ENCODE assay signal across 24 cellular contexts in genomic region chr11:12171921-12172320, GRCh38.
DNase-seq lines count a peak whose midpoint lies in the region; ATAC-seq and TF ChIP-seq lines count a peak whose summit lies in the region.
"Had no signal": no experiment of that assay in that cellular context is flagged by ENCODE, and none has a peak within 500 bp of the region (broad histone marks: within the 10 kb centered on the region; RNA-seq: fewer than 3 reads in every experiment).

No MANE protein-coding gene starts in this region.

- peaks cover 0 to 2% of the 10 kb centered on the region in 2 donors for H3K9me3 Mint-ChIP-seq in activated T-cell treated with anti-CD3 and anti-CD28 coated beads, Interleukin-2, amount 50 U/mL, for 72 hours
- H3K9me3 Mint-ChIP-seq: activated CD4-positive, alpha-beta memory T cell treated with anti-CD3 and anti-CD28 coated beads, Interleukin-2, amount 10 ng/mL, durations not matched to agents 7 days and 5 days had no signal

- H3K4me1 Mint-ChIP-seq in activated T-cell treated with anti-CD3 and anti-CD28 coated beads, Interleukin-2, amount 50 U/mL, for 72 hours (ENCODE audit: low read depth) = peaks cover 76% of the 10 kb centered on the region
- H3K4me1 Mint-ChIP-seq: IgD-negative memory B cell had no signal

- intact Hi-C loops in esophagus muscularis mucosa (cut with DNase I) = no loop called here
- intact Hi-C loops in upper lobe of right lung (cut with DNase I) = no loop called here

- ATAC-seq in activated T-cell treated with anti-CD3 and anti-CD28 coated beads, Interleukin-2, amount 50 U/mL, for 72 hours (replicated peaks in 1 of 2) = no peak
- no peak for ATAC-seq in upper lobe of right lung
- no peak for ATAC-seq in HG02642 (IDR thresholded peaks at IDR 0.05; ENCODE audit: poor library complexity, unreplicated experiment)
- ATAC-seq: activated naive CD4-positive, alpha-beta T cell treated with anti-CD3 and anti-CD28 coated beads, Interleukin-2, amount 50 U/mL, for 72 hours had no signal

- no peak for TF ChIP-seq EP300 in esophagus muscularis mucosa (IDR thresholded peaks at IDR 0.05)

- H3K27me3 ChIP-seq in SJSA1 (replicated peaks) (no peaks in the 10 kb centered on the region), esophagus muscularis mucosa (no peaks in the 10 kb centered on the region), upper lobe of right lung (no peaks in the 10 kb centered on the region)
- H3K27me3 ChIP-seq: BLaER1, heart right ventricle, upper lobe of left lung had no signal

- H3K27ac Mint-ChIP-seq in activated T-cell treated with anti-CD3 and anti-CD28 coated beads, Interleukin-2, amount 50 U/mL, for 72 hours = peak overlapping the region; percentile 31
- H3K27ac Mint-ChIP-seq: IgD-negative memory B cell had no signal

- TF ChIP-seq CTCF in esophagus muscularis mucosa (IDR thresholded peaks at IDR 0.05) (no peak), upper lobe of right lung (IDR thresholded peaks at IDR 0.05) (no peak)

- 96% methylated on average over 3 of the region's 3 CpGs for WGBS in esophagus muscularis mucosa

- H3K36me3 ChIP-seq in SJSA1 (peaks cover 6% of the 10 kb centered on the region), esophagus muscularis mucosa (no peaks in the 10 kb centered on the region), upper lobe of right lung (no peaks in the 10 kb centered on the region)
- H3K36me3 ChIP-seq: BLaER1, prostate gland, upper lobe of left lung had no signal

- no peaks in the 10 kb centered on the region for H3K9me3 ChIP-seq in SJSA1 (replicated peaks)
- no peaks in the 10 kb centered on the region for H3K9me3 ChIP-seq in esophagus muscularis mucosa
- H3K9me3 ChIP-seq in upper lobe of right lung = no peaks in the 10 kb centered on the region
- H3K9me3 ChIP-seq: BLaER1, prostate gland, upper lobe of left lung had no signal

- peaks cover 14 to 29% of the 10 kb centered on the region in 2 donors for H3K36me3 Mint-ChIP-seq in activated T-cell treated with anti-CD3 and anti-CD28 coated beads, Interleukin-2, amount 50 U/mL, for 72 hours (ENCODE audit: insufficient read depth in 2 of 2)
- H3K36me3 Mint-ChIP-seq: IgD-negative memory B cell had no signal

- H3K4me1 ChIP-seq in SJSA1 (replicated peaks) (peaks cover 93% of the 10 kb centered on the region), esophagus muscularis mucosa (peaks cover 35 to 76% (median 66%) of the 10 kb centered on the region in 4 donors), upper lobe of right lung (peaks cover 19% of the 10 kb centered on the region)
- H3K4me1 ChIP-seq: BLaER1, prostate gland had no signal

- TF ChIP-seq POLR2A in esophagus muscularis mucosa (IDR thresholded peaks at IDR 0.05; ENCODE audit: low read depth) = no peak

- H3K4me3 ChIP-seq in SJSA1 (no peak overlapping the region), esophagus muscularis mucosa (no peak overlapping the region), upper lobe of right lung (no peak overlapping the region)
- H3K4me3 ChIP-seq: BLaER1, heart right ventricle, prostate gland, upper lobe of left lung had no signal

- no peak overlapping the region for H3K4me3 Mint-ChIP-seq in activated T-cell treated with anti-CD3 and anti-CD28 coated beads, Interleukin-2, amount 50 U/mL, for 72 hours
- H3K4me3 Mint-ChIP-seq: activated CD4-positive, alpha-beta memory T cell treated with anti-CD3 and anti-CD28 coated beads, Interleukin-2, amount 10 ng/mL, durations not matched to agents 7 days and 5 days; IgD-negative memory B cell had no signal

- H3K27ac ChIP-seq in SJSA1 = peak overlapping the region; percentile 40
- H3K27ac ChIP-seq in esophagus muscularis mucosa (replicated peaks in 1 of 4) = peak overlapping the region in 3 of 4 donors; percentile 72 to 77 (median 74)
- no peak overlapping the region for H3K27ac ChIP-seq in upper lobe of right lung
- H3K27ac ChIP-seq: BLaER1, prostate gland, upper lobe of left lung had no signal

- no peaks in the 10 kb centered on the region for H3K27me3 Mint-ChIP-seq in activated T-cell treated with anti-CD3 and anti-CD28 coated beads, Interleukin-2, amount 50 U/mL, for 72 hours (ENCODE audit: low read depth)
- H3K27me3 Mint-ChIP-seq: activated CD4-positive, alpha-beta memory T cell treated with anti-CD3 and anti-CD28 coated beads, Interleukin-2, amount 10 ng/mL, durations not matched to agents 7 days and 5 days had no signal

- DNase-seq in activated T-cell treated with anti-CD3 and anti-CD28 coated beads, Interleukin-2, amount 50 U/mL, for 72 hours = no peak
- DNase-seq in activated T-cell treated with anti-CD3 and anti-CD28 coated beads for 4 hours (no peak), SJSA1 (ENCODE audit: low read depth in 1 of 2, low spot score in 2 of 2) (no peak), esophagus muscularis mucosa (ENCODE audit: extremely low spot score) (no peak), upper lobe of right lung (peak; percentile 11), cerebellar cortex (ENCODE audit: low spot score) (no peak), superior temporal gyrus (ENCODE audit: extremely low spot score) (no peak)
- DNase-seq: aorta, cerebellar nuclear complex, DMS79, foreskin fibroblast, GF-D8, heart right ventricle, NCI-H1105, NCI-H2081, NCI-H446, SHP77 treated with DMSO at 0.1 percent for 48 hours, upper lobe of left lung had no signal
